ENCODE assay signal across 13 cellular contexts in genomic region chr3:160784853-160785252, GRCh38. TPM values are rescaled to one million over a fixed set of nuclear protein-coding genes. Genes with fewer than 3 reads are reported as not detected.
DNase-seq lines count a peak whose midpoint lies in the region; ATAC-seq and TF ChIP-seq lines count a peak whose summit lies in the region.
"Had no signal": no experiment of that assay in that cellular context is flagged by ENCODE, and none has a peak within 500 bp of the region (broad histone marks: within the 10 kb centered on the region; RNA-seq: fewer than 3 reads in every experiment).

No MANE protein-coding gene starts in this region.

- intact Hi-C loops in Right ventricle myocardium superior (cut with DNase I) (no loop called here), cardiac septum (cut with DNase I) (no loop called here), left lung (cut with DNase I) (no loop called here), upper lobe of right lung (cut with DNase I) (no loop called here)

- H3K4me1 ChIP-seq in left lung, result peaks cover 0 to 9% of the 10 kb centered on the region in 2 donors
- H3K4me1 ChIP-seq in upper lobe of right lung, result no peaks in the 10 kb centered on the region
- no peaks in the 10 kb centered on the region for H3K4me1 ChIP-seq in effector memory CD4-positive, alpha-beta T cell (ENCODE audit: control insufficient read depth, insufficient read depth, low read length, poor library complexity, severe bottlenecking)
- H3K4me1 ChIP-seq: tibial nerve had no signal

- H3K4me3 ChIP-seq in left lung, result no peak overlapping the region
- no peak overlapping the region for H3K4me3 ChIP-seq in upper lobe of right lung
- no peak overlapping the region for H3K4me3 ChIP-seq in effector memory CD4-positive, alpha-beta T cell (ENCODE audit: insufficient read depth, low read depth, low read length, poor library complexity, severe bottlenecking)
- H3K4me3 ChIP-seq: heart right ventricle, tibial nerve had no signal

- no peak for DNase-seq in Right ventricle myocardium superior
- no peak for DNase-seq in cardiac septum (ENCODE audit: low spot score)
- peak; percentile 52 for DNase-seq in astrocyte of the hippocampus (ENCODE audit: low read depth, low spot score)
- DNase-seq in left lung, result no peak
- no peak for DNase-seq in upper lobe of right lung
- no peak for DNase-seq in SHP77 treated with DMSO at 0.1 percent for 48 hours (lab: John Stamatoyannopoulos, UW)
- no peak for DNase-seq in effector memory CD4-positive, alpha-beta T cell
- no peak for DNase-seq in OCI-M2 (lab: John Stamatoyannopoulos, UW; ENCODE audit: unreplicated experiment)
- DNase-seq: heart right ventricle, KG1, NCI-H2081 had no signal

- TF ChIP-seq CTCF in left lung (IDR thresholded peaks at IDR 0.05), result no peak
- no peak for TF ChIP-seq CTCF in upper lobe of right lung (IDR thresholded peaks at IDR 0.05)

- H3K27me3 ChIP-seq in left lung (no peaks in the 10 kb centered on the region), upper lobe of right lung (no peaks in the 10 kb centered on the region)
- no peaks in the 10 kb centered on the region for H3K27me3 ChIP-seq in effector memory CD4-positive, alpha-beta T cell (replicated peaks; ENCODE audit: control insufficient read depth, insufficient read depth, low read length, poor library complexity, severe bottlenecking)
- H3K27me3 ChIP-seq: heart right ventricle, tibial nerve had no signal

- H3K27ac ChIP-seq in left lung (no peak overlapping the region), upper lobe of right lung (no peak overlapping the region)
- no peak overlapping the region for H3K27ac ChIP-seq in effector memory CD4-positive, alpha-beta T cell (ENCODE audit: insufficient read depth, low read length, poor library complexity, severe bottlenecking)
- H3K27ac ChIP-seq: parathyroid adenoma, tibial nerve had no signal

- peaks cover 0 to 10% of the 10 kb centered on the region in 2 donors for H3K9me3 ChIP-seq in left lung
- peaks cover 9% of the 10 kb centered on the region for H3K9me3 ChIP-seq in upper lobe of right lung
- H3K9me3 ChIP-seq in effector memory CD4-positive, alpha-beta T cell (ENCODE audit: control insufficient read depth, low read length), result peaks cover 6% of the 10 kb centered on the region

- H3K36me3 ChIP-seq in left lung (no peaks in the 10 kb centered on the region), upper lobe of right lung (no peaks in the 10 kb centered on the region)
- no peaks in the 10 kb centered on the region for H3K36me3 ChIP-seq in effector memory CD4-positive, alpha-beta T cell (ENCODE audit: control insufficient read depth, insufficient read depth, low read length)
- H3K36me3 ChIP-seq: heart right ventricle, tibial nerve had no signal

- peak; percentile 44 for ATAC-seq in Right ventricle myocardium superior (ENCODE audit: poor library complexity)
- peak; percentile 90 for ATAC-seq in left lung
- ATAC-seq in upper lobe of right lung, result peak; percentile 81

RNA-seq across cellular contexts. Expression of gene PPM1L, which starts 28.8 kb away (rescaled TPM):
- total RNA-seq in Right ventricle myocardium superior (62.3 TPM), cardiac septum (28.8 TPM), left lung (10 to 100 TPM; 12.0 to 12.7 TPM), upper lobe of right lung (13.5 TPM)
